ENCODE assay signal across 9 cellular contexts in genomic region chr3:12719541-12719940, GRCh38. TPM values are rescaled to one million over a fixed set of nuclear protein-coding genes. Genes with fewer than 3 reads are reported as not detected.
A peak's percentile ranks its signal among the peaks of the same experiment; 100 is the strongest.
DNase-seq lines count a peak whose midpoint lies in the region; ATAC-seq and TF ChIP-seq lines count a peak whose summit lies in the region.
"Had no signal": no experiment of that assay in that cellular context is flagged by ENCODE, and none has a peak within 500 bp of the region (broad histone marks: within the 10 kb centered on the region; RNA-seq: fewer than 3 reads in every experiment).

No MANE protein-coding gene starts in this region.

- H4K20me1 ChIP-seq in neural progenitor cell (ENCODE audit: low read depth) = no peaks in the 10 kb centered on the region

- H3K4me1 ChIP-seq in neural progenitor cell = no peaks in the 10 kb centered on the region

- H3K9me3 Mint-ChIP-seq in neural progenitor cell = no peaks in the 10 kb centered on the region

- H3K27ac ChIP-seq in AG04450 (ENCODE audit: low read depth, low read length) (no peak overlapping the region), coronary artery (no peak overlapping the region), neural progenitor cell (no peak overlapping the region)
- H3K27ac ChIP-seq: SK-N-MC had no signal

- no peak overlapping the region for H3K9ac ChIP-seq in neural progenitor cell

- H3K27me3 Mint-ChIP-seq in neural progenitor cell (ENCODE audit: insufficient read depth, low read depth) = peaks cover 5% of the 10 kb centered on the region

- no peaks in the 10 kb centered on the region for H3K36me3 ChIP-seq in neural progenitor cell

- no peaks in the 10 kb centered on the region for H3K9me3 ChIP-seq in AG04450 (ENCODE audit: control insufficient read depth, insufficient read depth, low read length)
- no peaks in the 10 kb centered on the region for H3K9me3 ChIP-seq in neural progenitor cell (ENCODE audit: low read depth)

- no peaks in the 10 kb centered on the region for H3K27me3 ChIP-seq in AG04450 (ENCODE audit: control insufficient read depth, insufficient read depth, low read length)
- no peaks in the 10 kb centered on the region for H3K27me3 ChIP-seq in neural progenitor cell

- no peak for DNase-seq in AG04450 (ENCODE audit: low read depth, low spot score)
- no peak for DNase-seq in coronary artery (ENCODE audit: low spot score)
- DNase-seq in neural progenitor cell (ENCODE audit: low spot score) = no peak
- DNase-seq in SIG-M5 (lab: John Stamatoyannopoulos, UW) = no peak
- DNase-seq in NCI-H2081 (lab: John Stamatoyannopoulos, UW) = no peak
- no peak for DNase-seq in pons (ENCODE audit: low spot score)

- no peaks in the 10 kb centered on the region for H3K36me3 Mint-ChIP-seq in neural progenitor cell

- H3K4me2 ChIP-seq in neural progenitor cell = peak overlapping the region; percentile 33

- H3K4me1 Mint-ChIP-seq in neural progenitor cell = peaks cover 10% of the 10 kb centered on the region

- peak overlapping the region; percentile 45 for H2AFZ ChIP-seq in neural progenitor cell (replicated peaks)

- POLR2A ChIA-PET in AG04450 (lab: Yijun Ruan, JAX) = interaction anchor here (0.6 to 1.0 kb wide), 2 partner anchors 44 to 127 kb away, joined by 3 to 4 read pairs; no protein-coding TSS in a partner anchor

- peak; percentile 11 for ATAC-seq in HG03439 (IDR thresholded peaks at IDR 0.05; ENCODE audit: unreplicated experiment)
- ATAC-seq in GM18520 (IDR thresholded peaks at IDR 0.05; ENCODE audit: unreplicated experiment) = no peak

- no peaks in the 10 kb centered on the region for H3F3A ChIP-seq in neural progenitor cell (ENCODE audit: low read depth)

- H3K4me3 ChIP-seq in AG04450 (ENCODE audit: low read depth, low read length) (peak overlapping the region; percentile 58), coronary artery (peak overlapping the region; percentile 65), neural progenitor cell (no peak overlapping the region)
- H3K4me3 ChIP-seq: SK-N-MC had no signal

- H3K4me3 Mint-ChIP-seq in neural progenitor cell = peak overlapping the region; percentile 73

- no peak overlapping the region for H3K27ac Mint-ChIP-seq in neural progenitor cell

- CTCF ChIA-PET in AG04450 (lab: Charles Lee) = interaction anchor here (0.6 to 3.3 kb wide), 27 partner anchors 9 to 584 kb away, joined by 3 to 31 read pairs (median 5); partner anchors contain the start of gene CAND2

- TF ChIP-seq CTCF in AG04450 (IDR thresholded peaks at IDR 0.05; ENCODE audit: low read depth, low read length) (no peak), coronary artery (IDR thresholded peaks at IDR 0.05) (no peak), neural progenitor cell (IDR thresholded peaks at IDR 0.05) (no peak)

- no peaks in the 10 kb centered on the region for H3K79me2 ChIP-seq in neural progenitor cell (ENCODE audit: low read depth)

RNA-seq across cellular contexts. Expression of gene TMEM40, which starts 39.5 kb away (rescaled TPM):
- 0.41 and 0.47 TPM in 2 replicates for polyA plus RNA-seq in AG04450 (2011; rRNA removed)
- polyA minus RNA-seq in AG04450 (2011; rRNA and poly(A)+ RNA removed) = 1.1 TPM in 1 of 2 replicates, not detected in the other
- not detected in 2 replicates for total RNA-seq in neural progenitor cell (ENCODE audit: low replicate concordance)

RNA-seq across cellular contexts. Expression of gene RAF1, which starts 55.6 kb away (rescaled TPM):
- polyA plus RNA-seq in AG04450 (2011; rRNA removed) = 140 and 141 TPM in 2 replicates
- 151 and 173 TPM in 2 replicates for polyA minus RNA-seq in AG04450 (2011; rRNA and poly(A)+ RNA removed)
- 115 and 130 TPM in 2 replicates for total RNA-seq in neural progenitor cell (ENCODE audit: low replicate concordance)
